ENCODE assay signal across 8 cellular contexts in genomic region chr11:62611705-62612365, GRCh38. TPM values are rescaled to one million over a fixed set of nuclear protein-coding genes. Genes with fewer than 3 reads are reported as not detected.
A peak's percentile ranks its signal among the peaks of the same experiment; 100 is the strongest.
DNase-seq lines count a peak whose midpoint lies in the region; ATAC-seq, FAIRE-seq and TF ChIP-seq lines count a peak whose summit lies in the region.

No MANE protein-coding gene starts in this region.

- DNase-seq in AG08396 (ENCODE audit: low spot score) = peak; percentile 76
- peak; percentile 18 for DNase-seq in SK-MEL-5 (ENCODE audit: low read depth, low spot score)
- DNase-seq in K562 (ENCODE audit: extremely low read depth in 1 of 4, low spot score in 3 of 4) = peak; percentile 53 to 71 (median 62)
- DNase-seq in small intestine = peak; percentile 39
- DNase-seq in HTR-8/SVneo (ENCODE audit: insufficient read length, low spot score) = no peak

- TF ChIP-seq POLR2A in K562 (conservative IDR thresholded peaks at IDR 0.05) = peak; percentile 70

- CTCF ChIA-PET in K562 (lab: Yijun Ruan, JAX; ENCODE audit: low intra/inter-chr PET ratio) = interaction anchor here (0.6 to 2.6 kb wide), 7 partner anchors 10 to 216 kb away, joined by 3 to 17 read pairs (median 4); partner anchors contain the start of genes B3GAT3 and GANAB

- POLR2A ChIA-PET in K562 (lab: Yijun Ruan, JAX) = interaction anchor here (0.9 to 1.9 kb wide), 12 partner anchors 9 to 244 kb away, joined by 3 to 7 read pairs (median 4); partner anchors contain the start of genes B3GAT3, C11orf98, CSKMT and EEF1G

- H3K9me3 ChIP-seq in K562 (replicated peaks; ENCODE audit: control insufficient read depth, insufficient read depth, low read depth, low read length) (no peaks in the 10 kb centered on the region), iPS-18c (ENCODE audit: control insufficient read depth, insufficient read depth, low read length) (no peaks in the 10 kb centered on the region), small intestine (ENCODE audit: control insufficient read depth, low read depth) (no peaks in the 10 kb centered on the region)

- peak overlapping the region; percentile 93 for H3K9ac ChIP-seq in K562 (ENCODE audit: insufficient read depth in 1 of 2, low read depth in 2 of 2, low read length in 2 of 2)

- H3K9me1 ChIP-seq in K562 (ENCODE audit: control insufficient read depth, insufficient read depth, low read length) = peaks cover 2% of the 10 kb centered on the region

- H3K4me3 ChIP-seq in K562 (peak overlapping the region; percentile 75), iPS-18c (ENCODE audit: insufficient read depth, low read depth, low read length) (peak overlapping the region; percentile 71), small intestine (ENCODE audit: low read depth in 1 of 2, low read length in 2 of 2) (peak overlapping the region; percentile 62 to 78)

- H3K36me3 ChIP-seq in K562 (ENCODE audit: control insufficient read depth, insufficient read depth, low read length) (peaks cover 58% of the 10 kb centered on the region), small intestine (ENCODE audit: control insufficient read depth in 2 of 2, insufficient read depth in 2 of 2, low read length in 2 of 2) (peaks cover 0 to 5% of the 10 kb centered on the region in 2 donors)

- TSS peak; percentile 25 for BruUV-seq in K562 (replicated peaks; lab: Mats Ljungman, UMichigan)

- H3K79me2 ChIP-seq in K562 (ENCODE audit: control insufficient read depth, insufficient read depth, low read length) = peaks cover 25% of the 10 kb centered on the region

- ATAC-seq in GM18909 (IDR thresholded peaks at IDR 0.05; ENCODE audit: poor library complexity, unreplicated experiment) = peak; percentile 2
- ATAC-seq in HG03354 (IDR thresholded peaks at IDR 0.05; ENCODE audit: poor library complexity, severe bottlenecking, unreplicated experiment) = peak; percentile 35
- ATAC-seq in K562 = peak; percentile 51

- under 1% methylated on average over 26 of the region's 34 CpGs for WGBS in K562 (ENCODE audit: insufficient coverage, low coverage, missing lambda C conversion rate)
- WGBS in small intestine, 3 donors = 0 to 1% (median 0%) methylated on average over 33 to 34 of the region's 34 CpGs

- TF ChIP-seq EP300 in K562 (IDR thresholded peaks at IDR 0.05; ENCODE audit: low read length) = 0 out of 2 replicates have a peak, but pooled peaks have one; percentile 6

- TF ChIP-seq CTCF in K562 (IDR thresholded peaks at IDR 0.05 in 2 of 3, conservative IDR thresholded peaks at IDR 0.05 in 1 of 3; ENCODE audit: insufficient read depth in 2 of 3, low read depth in 1 of 3, low read length in 3 of 3) = peak in 1 of 3 experiments; percentile 1; a peak in 1 of 6 replicates

- in situ Hi-C loops in SK-MEL-5 (cut with HindIII; ENCODE audit: low pct_unique_long_range_greater_than_20kb, low sequenced_read_pairs) = no loop called here
- in situ Hi-C loops in K562 (cut with MboI) = no loop called here

- 0 out of 2 replicates have a peak, but pooled peaks cover 5% of the 10 kb centered on the region for H4K20me1 ChIP-seq in K562 (replicated peaks; ENCODE audit: control insufficient read depth, insufficient read depth, low read length)

- H2AFZ ChIP-seq in K562 (ENCODE audit: low read depth, low read length) = peak overlapping the region; percentile 87

- H3K4me1 ChIP-seq in K562 (replicated peaks in 1 of 2; ENCODE audit: control insufficient read depth in 2 of 2, insufficient read depth in 2 of 2, low read length in 2 of 2) (peaks cover 29 to 64% of the 10 kb centered on the region in 2 experiments), small intestine (ENCODE audit: control insufficient read depth in 2 of 2, insufficient read depth in 1 of 2, low read depth in 1 of 2, low read length in 1 of 2) (peaks cover 0 to 8% of the 10 kb centered on the region in 2 donors)

- H3K27ac ChIP-seq in K562 (ENCODE audit: extremely low read depth, low read depth, low read length) = peak overlapping the region; percentile 90
- H3K27ac ChIP-seq in small intestine (ENCODE audit: low read depth in 1 of 2, low read length in 1 of 2) = peak overlapping the region; percentile 74

- intact Hi-C loops in K562 (cut with micrococcal nuclease) = loop anchor here (2.0 to 5.0 kb wide), 2 partner anchors 35 to 80 kb away; partner anchors contain the start of gene GANAB

- peak overlapping the region; percentile 96 for H3K4me2 ChIP-seq in K562 (ENCODE audit: insufficient read depth, low read length)

- TF ChIP-seq RAD21 in K562 (CRISPR knock-in tag; conservative IDR thresholded peaks at IDR 0.05 in 1 of 2, IDR thresholded peaks at IDR 0.05 in 1 of 2) = peak in 1 of 2 experiments; percentile 13; a peak in 1 of 4 replicates

- H3K27me3 ChIP-seq in K562 (ENCODE audit: control insufficient read depth in 2 of 2, insufficient read depth in 2 of 2, low read length in 2 of 2) (no peaks in the 10 kb centered on the region), small intestine (ENCODE audit: control insufficient read depth in 2 of 2, insufficient read depth in 2 of 2, low read length in 2 of 2) (no peaks in the 10 kb centered on the region)

- FAIRE-seq in K562 (lab: Jason Lieb, UNC) = peak; percentile 74
- no peak for FAIRE-seq in small intestine (lab: Jason Lieb, UNC)
- FAIRE-seq in HTR-8/SVneo (lab: Jason Lieb, UNC) = no peak

RNA-seq across cellular contexts. Expression of gene EML3, which starts 0.7 kb away (rescaled TPM):
- total RNA-seq in SK-MEL-5 (2014; rRNA removed; shearing (Covaris generic)) = 9.1 and 9.7 TPM in 2 replicates
- 23.8 and 25.9 TPM in 2 replicates for polyA plus RNA-seq in SK-MEL-5 (2015; cell fraction: cytosol; rRNA removed)
- polyA plus RNA-seq in SK-MEL-5 (2015; cell fraction: nucleus; rRNA removed) = 192 and 209 TPM in 2 replicates
- 108 and 289 TPM in 2 replicates for total RNA-seq in K562 (2011; cell fraction: chromatin; rRNA removed; ENCODE audit: low replicate concordance)
- 172 and 175 TPM in 2 replicates for total RNA-seq in K562 (2011; cell fraction: nucleolus; rRNA removed)
- 130 TPM in 2 replicates for total RNA-seq in K562 (2011; cell fraction: nucleoplasm; rRNA removed)
- total RNA-seq in K562 (2014; rRNA removed) (26.4 and 31.7 TPM in 2 replicates), K562 (2014; rRNA removed; fragmentation: Illumina TruSeq; extraction: Trizol) (12.6 and 16.7 TPM in 2 replicates), K562 (2015; rRNA removed; fragmentation: Illumina TruSeq; extraction: Trizol) (20.7 and 22.1 TPM in 2 replicates), K562 (2021) (77.3 and 90.5 TPM in 2 replicates)
- polyA plus RNA-seq in K562 (2011; rRNA removed) (36.8 and 50.2 TPM in 2 replicates), K562 (2014; fragmentation: Illumina TruSeq; extraction: Trizol) (27.9 and 31.2 TPM in 2 replicates), K562 (2014; fragmentation: Nextera tagmentation; extraction: Ambion mirVana) (under 1 TPM; 0.32 to 0.59 TPM), K562 (2014; rRNA removed) (49.5 and 64.2 TPM in 2 replicates), small intestine (10 to 100 TPM; 28.8 to 46.2 (median 42.3) TPM)
- polyA plus RNA-seq in K562 (2011; cell fraction: cytosol; rRNA removed) = 30.9 and 49.9 TPM in 2 replicates
- 239 and 311 TPM in 2 replicates for polyA plus RNA-seq in K562 (2011; cell fraction: nucleus; rRNA removed)
- polyA plus RNA-seq in K562 (2012) = 41.6 and 58.4 TPM in 2 replicates
- polyA minus RNA-seq in K562 (2011; rRNA and poly(A)+ RNA removed) = 22.5 TPM in 2 replicates
- polyA minus RNA-seq in K562 (2011; cell fraction: cytosol; rRNA and poly(A)+ RNA removed) = 22.3 and 28.2 TPM in 2 replicates
- polyA minus RNA-seq in K562 (2011; cell fraction: nucleus; rRNA and poly(A)+ RNA removed) = 38.9 and 46.8 TPM in 2 replicates

RNA-seq across cellular contexts. Expression of gene ROM1, which starts 1.2 kb away (rescaled TPM):
- total RNA-seq in SK-MEL-5 (2014; rRNA removed; shearing (Covaris generic)) = 0.79 and 1.2 TPM in 2 replicates
- polyA plus RNA-seq in SK-MEL-5 (2015; cell fraction: cytosol; rRNA removed) = 0.76 and 2.0 TPM in 2 replicates
- 1.7 and 5.0 TPM in 2 replicates for polyA plus RNA-seq in SK-MEL-5 (2015; cell fraction: nucleus; rRNA removed)
- total RNA-seq in K562 (2011; cell fraction: chromatin; rRNA removed; ENCODE audit: low replicate concordance) = 0.60 and 1.4 TPM in 2 replicates
- 1.8 TPM in 2 replicates for total RNA-seq in K562 (2011; cell fraction: nucleolus; rRNA removed)
- 0.69 and 2.3 TPM in 2 replicates for total RNA-seq in K562 (2011; cell fraction: nucleoplasm; rRNA removed)
- total RNA-seq in K562 (2014; rRNA removed) (3.9 and 4.3 TPM in 2 replicates), K562 (2014; rRNA removed; fragmentation: Illumina TruSeq; extraction: Trizol) (2.2 and 2.9 TPM in 2 replicates), K562 (2015; rRNA removed; fragmentation: Illumina TruSeq; extraction: Trizol) (3.3 TPM in 2 replicates), K562 (2021) (2.6 and 3.3 TPM in 2 replicates)
- polyA plus RNA-seq in K562 (2011; rRNA removed) (1.7 TPM in 2 replicates), K562 (2014; fragmentation: Illumina TruSeq; extraction: Trizol) (4.0 and 4.9 TPM in 2 replicates), K562 (2014; fragmentation: Nextera tagmentation; extraction: Ambion mirVana) (1 to 10 TPM in 1 of 2 experiments, under 1 TPM in 1; 0.75 to 1.4 TPM), K562 (2014; rRNA removed) (3.8 and 3.9 TPM in 2 replicates), small intestine (1 to 10 TPM in 2 of 3 donors, under 1 TPM in 1; 0.54 to 8.4 (median 3.8) TPM)
- polyA plus RNA-seq in K562 (2011; cell fraction: cytosol; rRNA removed) = 1.9 and 2.5 TPM in 2 replicates
- 1.8 and 1.9 TPM in 2 replicates for polyA plus RNA-seq in K562 (2011; cell fraction: nucleus; rRNA removed)
- polyA plus RNA-seq in K562 (2012) = 4.3 and 4.4 TPM in 2 replicates
- 0.39 and 0.63 TPM in 2 replicates for polyA minus RNA-seq in K562 (2011; rRNA and poly(A)+ RNA removed)
- 0.48 and 1.7 TPM in 2 replicates for polyA minus RNA-seq in K562 (2011; cell fraction: cytosol; rRNA and poly(A)+ RNA removed)
- polyA minus RNA-seq in K562 (2011; cell fraction: nucleus; rRNA and poly(A)+ RNA removed) = 0.40 and 0.56 TPM in 2 replicates

RNA-seq across cellular contexts. Expression of gene B3GAT3, which starts 10.0 kb away (rescaled TPM):
- total RNA-seq in SK-MEL-5 (2014; rRNA removed; shearing (Covaris generic)) = 66.7 and 70.2 TPM in 2 replicates
- polyA plus RNA-seq in SK-MEL-5 (2015; cell fraction: cytosol; rRNA removed) = 129 and 132 TPM in 2 replicates
- 60.9 and 115 TPM in 2 replicates for polyA plus RNA-seq in SK-MEL-5 (2015; cell fraction: nucleus; rRNA removed)
- total RNA-seq in K562 (2011; cell fraction: chromatin; rRNA removed; ENCODE audit: low replicate concordance) = 17.7 and 87.0 TPM in 2 replicates
- 109 and 112 TPM in 2 replicates for total RNA-seq in K562 (2011; cell fraction: nucleolus; rRNA removed)
- 65.7 and 66.1 TPM in 2 replicates for total RNA-seq in K562 (2011; cell fraction: nucleoplasm; rRNA removed)
- total RNA-seq in K562 (2014; rRNA removed) = 48.2 and 70.7 TPM in 2 replicates
- 5.6 and 8.0 TPM in 2 replicates for total RNA-seq in K562 (2014; rRNA removed; fragmentation: Illumina TruSeq; extraction: Trizol)
- total RNA-seq in K562 (2015; rRNA removed; fragmentation: Illumina TruSeq; extraction: Trizol) = 29.9 and 31.0 TPM in 2 replicates
- 58.5 and 58.7 TPM in 2 replicates for total RNA-seq in K562 (2021)
- polyA plus RNA-seq in K562 (2011; rRNA removed) = 21.4 and 35.5 TPM in 2 replicates
- polyA plus RNA-seq in K562 (2011; cell fraction: cytosol; rRNA removed) = 41.7 and 99.9 TPM in 2 replicates
- polyA plus RNA-seq in K562 (2011; cell fraction: nucleus; rRNA removed) = 46.7 and 85.0 TPM in 2 replicates
- polyA plus RNA-seq in K562 (2012) = 36.3 and 72.1 TPM in 2 replicates
- 16.3 and 43.0 TPM in 2 replicates for polyA plus RNA-seq in K562 (2014; fragmentation: Illumina TruSeq; extraction: Trizol)
- polyA plus RNA-seq in K562 (2014; fragmentation: Nextera tagmentation; extraction: Ambion mirVana) = 1 to 10 TPM in 1 of 2 experiments, under 1 TPM in 1; 0.30 to 3.3 TPM
- polyA plus RNA-seq in K562 (2014; rRNA removed) = 64.0 and 83.7 TPM in 2 replicates
- polyA minus RNA-seq in K562 (2011; rRNA and poly(A)+ RNA removed) = 3.6 and 7.7 TPM in 2 replicates
- 26.1 and 28.4 TPM in 2 replicates for polyA minus RNA-seq in K562 (2011; cell fraction: cytosol; rRNA and poly(A)+ RNA removed)
- 8.5 and 10.4 TPM in 2 replicates for polyA minus RNA-seq in K562 (2011; cell fraction: nucleus; rRNA and poly(A)+ RNA removed)
- polyA plus RNA-seq in small intestine = 10 to 100 TPM; 16.3 to 39.3 (median 21.1) TPM

RNA-seq across cellular contexts. Expression of gene MTA2, which starts 10.2 kb away (rescaled TPM):
- 55.4 and 56.3 TPM in 2 replicates for total RNA-seq in SK-MEL-5 (2014; rRNA removed; shearing (Covaris generic))
- 39.2 and 51.2 TPM in 2 replicates for polyA plus RNA-seq in SK-MEL-5 (2015; cell fraction: cytosol; rRNA removed)
- 173 and 183 TPM in 2 replicates for polyA plus RNA-seq in SK-MEL-5 (2015; cell fraction: nucleus; rRNA removed)
- 245 and 284 TPM in 2 replicates for total RNA-seq in K562 (2011; cell fraction: chromatin; rRNA removed; ENCODE audit: low replicate concordance)
- 124 TPM in 2 replicates for total RNA-seq in K562 (2011; cell fraction: nucleolus; rRNA removed)
- 132 and 142 TPM in 2 replicates for total RNA-seq in K562 (2011; cell fraction: nucleoplasm; rRNA removed)
- total RNA-seq in K562 (2014; rRNA removed) = 185 and 203 TPM in 2 replicates
- total RNA-seq in K562 (2014; rRNA removed; fragmentation: Illumina TruSeq; extraction: Trizol) = 161 and 172 TPM in 2 replicates
- total RNA-seq in K562 (2015; rRNA removed; fragmentation: Illumina TruSeq; extraction: Trizol) = 195 and 217 TPM in 2 replicates
- 176 and 203 TPM in 2 replicates for total RNA-seq in K562 (2021)
- polyA plus RNA-seq in K562 (2011; rRNA removed) = 36.0 and 48.6 TPM in 2 replicates
- polyA plus RNA-seq in K562 (2011; cell fraction: cytosol; rRNA removed) = 40.7 and 41.9 TPM in 2 replicates
- 130 and 158 TPM in 2 replicates for polyA plus RNA-seq in K562 (2011; cell fraction: nucleus; rRNA removed)
- polyA plus RNA-seq in K562 (2012) = 115 and 136 TPM in 2 replicates
- 190 and 220 TPM in 2 replicates for polyA plus RNA-seq in K562 (2014; fragmentation: Illumina TruSeq; extraction: Trizol)
- 1 to 10 TPM; 6.2 to 9.9 TPM for polyA plus RNA-seq in K562 (2014; fragmentation: Nextera tagmentation; extraction: Ambion mirVana)
- 121 and 125 TPM in 2 replicates for polyA plus RNA-seq in K562 (2014; rRNA removed)
- 61.0 and 97.7 TPM in 2 replicates for polyA minus RNA-seq in K562 (2011; rRNA and poly(A)+ RNA removed)
- polyA minus RNA-seq in K562 (2011; cell fraction: cytosol; rRNA and poly(A)+ RNA removed) = 55.1 and 63.3 TPM in 2 replicates
- 55.5 and 81.5 TPM in 2 replicates for polyA minus RNA-seq in K562 (2011; cell fraction: nucleus; rRNA and poly(A)+ RNA removed)
- polyA plus RNA-seq in small intestine = 10 to 100 TPM; 40.5 to 64.7 (median 40.9) TPM

RNA-seq across cellular contexts. Expression of gene TUT1, which starts 20.5 kb away (rescaled TPM):
- 6.0 and 7.3 TPM in 2 replicates for total RNA-seq in SK-MEL-5 (2014; rRNA removed; shearing (Covaris generic))
- 14.4 and 20.9 TPM in 2 replicates for polyA plus RNA-seq in SK-MEL-5 (2015; cell fraction: cytosol; rRNA removed)
- polyA plus RNA-seq in SK-MEL-5 (2015; cell fraction: nucleus; rRNA removed) = 34.1 and 57.2 TPM in 2 replicates
- 47.7 and 72.1 TPM in 2 replicates for total RNA-seq in K562 (2011; cell fraction: chromatin; rRNA removed; ENCODE audit: low replicate concordance)
- total RNA-seq in K562 (2011; cell fraction: nucleolus; rRNA removed) = 38.0 and 41.8 TPM in 2 replicates
- total RNA-seq in K562 (2011; cell fraction: nucleoplasm; rRNA removed) = 30.8 and 37.0 TPM in 2 replicates
- total RNA-seq in K562 (2014; rRNA removed) = 18.5 and 20.9 TPM in 2 replicates
- 7.2 and 9.6 TPM in 2 replicates for total RNA-seq in K562 (2014; rRNA removed; fragmentation: Illumina TruSeq; extraction: Trizol)
- total RNA-seq in K562 (2015; rRNA removed; fragmentation: Illumina TruSeq; extraction: Trizol) = 11.5 and 12.4 TPM in 2 replicates
- 38.9 and 44.3 TPM in 2 replicates for total RNA-seq in K562 (2021)
- 15.7 and 31.2 TPM in 2 replicates for polyA plus RNA-seq in K562 (2011; rRNA removed)
- polyA plus RNA-seq in K562 (2011; cell fraction: cytosol; rRNA removed) = 12.9 and 21.9 TPM in 2 replicates
- 57.1 and 64.8 TPM in 2 replicates for polyA plus RNA-seq in K562 (2011; cell fraction: nucleus; rRNA removed)
- 25.7 and 28.0 TPM in 2 replicates for polyA plus RNA-seq in K562 (2012)
- polyA plus RNA-seq in K562 (2014; fragmentation: Illumina TruSeq; extraction: Trizol) = 22.8 and 26.7 TPM in 2 replicates
- 1 to 10 TPM in 1 of 2 experiments, under 1 TPM in 1; 0.66 to 1.5 TPM for polyA plus RNA-seq in K562 (2014; fragmentation: Nextera tagmentation; extraction: Ambion mirVana)
- polyA plus RNA-seq in K562 (2014; rRNA removed) = 24.3 and 28.2 TPM in 2 replicates
- polyA minus RNA-seq in K562 (2011; rRNA and poly(A)+ RNA removed) = 12.0 and 15.6 TPM in 2 replicates
- polyA minus RNA-seq in K562 (2011; cell fraction: cytosol; rRNA and poly(A)+ RNA removed) = 8.6 and 12.8 TPM in 2 replicates
- 10.0 and 15.2 TPM in 2 replicates for polyA minus RNA-seq in K562 (2011; cell fraction: nucleus; rRNA and poly(A)+ RNA removed)
- 10 to 100 TPM in 2 of 3 donors, 1 to 10 TPM in 1; 7.8 to 20.1 (median 13.7) TPM for polyA plus RNA-seq in small intestine
